In genomic region chrX:115582871-115583729, GRCh38 we compare ENCODE assay signal across 11 cellular contexts. TPM values are rescaled to one million over a fixed set of nuclear protein-coding genes. Genes with fewer than 3 reads are reported as not detected.
DNase-seq lines count a peak whose midpoint lies in the region; ATAC-seq and TF ChIP-seq lines count a peak whose summit lies in the region.
"Had no signal": no experiment of that assay in that cellular context is flagged by ENCODE, and none has a peak within 500 bp of the region (broad histone marks: within the 10 kb centered on the region; RNA-seq: fewer than 3 reads in every experiment).

No MANE protein-coding gene starts in this region.

- H3K9me3 ChIP-seq in psoas muscle: no peaks in the 10 kb centered on the region

- TF ChIP-seq CTCF in WTC11 (IDR thresholded peaks at IDR 0.05) (no peak), fibroblast of villous mesenchyme (IDR thresholded peaks at IDR 0.05; ENCODE audit: insufficient read depth, low read depth, low read length) (no peak), psoas muscle (IDR thresholded peaks at IDR 0.05) (no peak)

- H3K27ac Mint-ChIP-seq in WTC11: peak overlapping the region; percentile 85
- H3K27ac Mint-ChIP-seq in natural killer cell treated with Interleukin-12 subunit alpha and Interleukin-12 subunit beta and Interleukin-15 and Interleukin-18, amount 100 ng/mL, for 72 hours: no peak overlapping the region

- intact Hi-C loops in psoas muscle (cut with DNase I) (no loop called here), left colon (cut with DNase I, micrococcal nuclease) (no loop called here)

- H3K36me3 ChIP-seq in psoas muscle (ENCODE audit: insufficient read depth in 1 of 2, low read depth in 1 of 2): no peaks in the 10 kb centered on the region

- POLR2A ChIA-PET in WTC11 (lab: Charles Lee): interaction anchor here (1.0 kb wide), 1 partner anchor 32 kb away, joined by 3 read pairs; no protein-coding TSS in a partner anchor

- peak overlapping the region; percentile 34 for H3K4me3 Mint-ChIP-seq in WTC11
- no peak overlapping the region for H3K4me3 Mint-ChIP-seq in natural killer cell treated with Interleukin-12 subunit alpha and Interleukin-12 subunit beta and Interleukin-15 and Interleukin-18, amount 100 ng/mL, for 72 hours

- WGBS in psoas muscle, 3 donors: 17 to 23% (median 17%) methylated on average over 8 of the region's 8 CpGs

- peaks cover 0 to 18% (median 0%) of the 10 kb centered on the region in 3 donors for H3K27me3 ChIP-seq in psoas muscle (ENCODE audit: insufficient read depth in 3 of 3, low read length in 2 of 3)

- peaks cover 11% of the 10 kb centered on the region for H3K36me3 Mint-ChIP-seq in WTC11
- H3K36me3 Mint-ChIP-seq in natural killer cell treated with Interleukin-12 subunit alpha and Interleukin-12 subunit beta and Interleukin-15 and Interleukin-18, amount 100 ng/mL, for 72 hours: no peaks in the 10 kb centered on the region

- peaks cover 16% of the 10 kb centered on the region for H3K4me1 ChIP-seq in psoas muscle

- peak overlapping the region; percentile 38 for H3K27ac ChIP-seq in psoas muscle

- no peaks in the 10 kb centered on the region for H3K27me3 Mint-ChIP-seq in WTC11 (ENCODE audit: low read depth)
- H3K27me3 Mint-ChIP-seq in natural killer cell treated with Interleukin-12 subunit alpha and Interleukin-12 subunit beta and Interleukin-15 and Interleukin-18, amount 100 ng/mL, for 72 hours: peaks cover 0 to 13% of the 10 kb centered on the region in 2 donors

- peak; percentile 96 for ATAC-seq in WTC11
- ATAC-seq in psoas muscle: peak in 3 of 4 donors; percentile 35 to 65 (median 47)
- no peak for ATAC-seq in HG03342 (IDR thresholded peaks at IDR 0.05; ENCODE audit: unreplicated experiment)
- no peak for ATAC-seq in left colon
- ATAC-seq in natural killer cell treated with Interleukin-12 subunit alpha and Interleukin-12 subunit beta and Interleukin-15 and Interleukin-18, amount 100 ng/mL, for 72 hours: no peak

- DNase-seq in ELR (ENCODE audit: low read depth) (peak; percentile 66), WTC11 (ENCODE audit: low spot score) (peak; percentile 26), fibroblast of villous mesenchyme (ENCODE audit: low read depth) (peak; percentile 59), psoas muscle (no peak), left colon (no peak), NCI-H1105 (lab: John Stamatoyannopoulos, UW) (no peak)
- no peak for DNase-seq in natural killer cell treated with Interleukin-12 subunit alpha and Interleukin-12 subunit beta and Interleukin-15 and Interleukin-18, amount 100 ng/mL, for 72 hours (ENCODE audit: low spot score)
- DNase-seq: activated naive CD4-positive, alpha-beta T cell treated with anti-CD3 and anti-CD28 coated beads, Interleukin-2, amount 50 U/mL, for 16 hours; NCI-H2107; T1000 had no signal

- no peaks in the 10 kb centered on the region; the same call in 1 of the 2 replicates for H3K9me3 Mint-ChIP-seq in WTC11
- H3K9me3 Mint-ChIP-seq in natural killer cell treated with Interleukin-12 subunit alpha and Interleukin-12 subunit beta and Interleukin-15 and Interleukin-18, amount 100 ng/mL, for 72 hours: no peaks in the 10 kb centered on the region

- no peak overlapping the region for H3K4me3 ChIP-seq in fibroblast of villous mesenchyme (ENCODE audit: low read depth, low read length)
- H3K4me3 ChIP-seq in psoas muscle: peak overlapping the region; percentile 22

- peaks cover 38% of the 10 kb centered on the region for H3K4me1 Mint-ChIP-seq in WTC11
- H3K4me1 Mint-ChIP-seq in natural killer cell treated with Interleukin-12 subunit alpha and Interleukin-12 subunit beta and Interleukin-15 and Interleukin-18, amount 100 ng/mL, for 72 hours (ENCODE audit: low read depth in 2 of 2): no peaks in the 10 kb centered on the region

- CTCF ChIA-PET in WTC11 (lab: Charles Lee): no interaction called here

TF ChIP-seq in WTC11, 78 proteins besides CTCF, POLR2A, EP300 and RAD21:
- TF ChIP-seq USF1 (CRISPR knock-in tag; IDR thresholded peaks at IDR 0.05): no peak
- no peak for TF ChIP-seq ZNF263 (CRISPR knock-in tag; IDR thresholded peaks at IDR 0.05; ENCODE audit: low read depth)
- TF ChIP-seq ATF2 (CRISPR knock-in tag; IDR thresholded peaks at IDR 0.05; ENCODE audit: borderline replicate concordance, low read depth): no peak
- no peak for TF ChIP-seq NFE2L1 (CRISPR knock-in tag; IDR thresholded peaks at IDR 0.05)
- no peak for TF ChIP-seq NR1H2 (CRISPR knock-in tag; IDR thresholded peaks at IDR 0.05)
- no peak for TF ChIP-seq JUN (CRISPR knock-in tag; IDR thresholded peaks at IDR 0.05)
- no peak for TF ChIP-seq TEAD1 (CRISPR knock-in tag; IDR thresholded peaks at IDR 0.05)
- no peak for TF ChIP-seq ZNF423 (CRISPR knock-in tag; IDR thresholded peaks at IDR 0.05)
- TF ChIP-seq MLX (CRISPR knock-in tag; IDR thresholded peaks at IDR 0.05): no peak
- TF ChIP-seq ESRRA (CRISPR knock-in tag; IDR thresholded peaks at IDR 0.05; ENCODE audit: borderline replicate concordance): no peak
- no peak for TF ChIP-seq SMAD3 (CRISPR knock-in tag; IDR thresholded peaks at IDR 0.05; ENCODE audit: borderline replicate concordance)
- no peak for TF ChIP-seq ZNF219 (CRISPR knock-in tag; IDR thresholded peaks at IDR 0.05; ENCODE audit: borderline replicate concordance)
- no peak for TF ChIP-seq ZNF317 (CRISPR knock-in tag; IDR thresholded peaks at IDR 0.05; ENCODE audit: borderline replicate concordance, low read depth)
- TF ChIP-seq GRHL2 (CRISPR knock-in tag; IDR thresholded peaks at IDR 0.05; ENCODE audit: insufficient replicate concordance, severe bottlenecking): no peak
- no peak for TF ChIP-seq E2F5 (CRISPR knock-in tag; IDR thresholded peaks at IDR 0.05)
- no peak for TF ChIP-seq ZNF121 (CRISPR knock-in tag; IDR thresholded peaks at IDR 0.05)

RNA-seq across cellular contexts. Expression of gene PLS3, which starts 22.1 kb away (rescaled TPM):
- total RNA-seq in WTC11 (2021): 82.2 to 96.7 TPM (median 83.8 TPM) in 3 replicates
- 271 and 323 TPM in 2 replicates for total RNA-seq in fibroblast of villous mesenchyme
- total RNA-seq in psoas muscle: 10 to 100 TPM; 14.4 to 31.3 (median 21.6) TPM
- 10 to 100 TPM; 12.9 to 25.4 (median 20.0) TPM for polyA plus RNA-seq in psoas muscle
- total RNA-seq in left colon: 10 to 100 TPM; 15.7 to 21.2 TPM
- under 1 TPM; 0.61 to 0.74 TPM for total RNA-seq in natural killer cell treated with Interleukin-12 subunit alpha and Interleukin-12 subunit beta and Interleukin-15 and Interleukin-18, amount 100 ng/mL, for 72 hours

Comparison
In these comparisons a context has a peak if more than half of its experiments do, and no peak if none do; other contexts are left out.
1. DNase-seq: peak in ELR (single experiment), WTC11 (single experiment) and fibroblast of villous mesenchyme (single experiment); none in psoas muscle (0 of 2), left colon (0 of 2), natural killer cell treated with Interleukin-12 subunit alpha and Interleukin-12 subunit beta and Interleukin-15 and Interleukin-18, amount 100 ng/mL, for 72 hours (single experiment) and NCI-H1105 (single experiment).
2. ATAC-seq: peak in WTC11 (single experiment) and psoas muscle (3 of 4); none in HG03342 (single experiment), left colon (single experiment) and natural killer cell treated with Interleukin-12 subunit alpha and Interleukin-12 subunit beta and Interleukin-15 and Interleukin-18, amount 100 ng/mL, for 72 hours (0 of 2).
3. RNA of gene PLS3, which starts 22.1 kb away (total RNA-seq): 271 to 323 TPM in fibroblast of villous mesenchyme, 82.2 to 96.7 TPM in WTC11, 14.4 to 31.3 TPM in psoas muscle and 15.7 to 21.2 TPM in left colon; 0.61 to 0.74 TPM in natural killer cell treated with Interleukin-12 subunit alpha and Interleukin-12 subunit beta and Interleukin-15 and Interleukin-18, amount 100 ng/mL, for 72 hours; every median in the first group is over 4 times any median in the second.